Comparison of ENCODE assay signal across 8 cellular contexts in genomic region chr18:26090130-26091046, GRCh38. TPM values are rescaled to one million over a fixed set of nuclear protein-coding genes. Genes with fewer than 3 reads are reported as not detected.
DNase-seq lines count a peak whose midpoint lies in the region; ATAC-seq and TF ChIP-seq lines count a peak whose summit lies in the region.

SS18 (minus strand) TSS chr18:26090613; CDS start chr18:26090569, 44 bp downstream.

- H3K9me3 Mint-ChIP-seq in activated T-helper 17 cell treated with anti-CD3 and anti-CD28 coated beads, Interleukin-2, amount 50 U/mL, for 72 hours: no peaks in the 10 kb centered on the region
- no peaks in the 10 kb centered on the region for H3K9me3 Mint-ChIP-seq in naive thymus-derived CD8-positive, alpha-beta T cell

- no peaks in the 10 kb centered on the region for H3K9me2 ChIP-seq in Karpas-422 (replicated peaks; ENCODE audit: insufficient read depth, low read length)

- H3K4me3 ChIP-seq in DND-41 (ENCODE audit: low read depth in 1 of 2, low read length in 2 of 2) (peak within 1 kb of the TSS; percentile 58 to 78), Karpas-422 (ENCODE audit: low read length) (peak within 1 kb of the TSS; percentile 72), fibroblast of lung (replicated peaks in 1 of 4; ENCODE audit: control extremely low read depth in 1 of 4, insufficient read depth in 1 of 4, low read depth in 3 of 4, low read length in 4 of 4) (peak within 1 kb of the TSS; percentile 79 to 98 (median 92))

- POLR2A ChIA-PET in naive thymus-derived CD8-positive, alpha-beta T cell (lab: Charles Lee): interaction anchor here (0.7 to 3.6 kb wide), 5 partner anchors 43 to 136 kb away, joined by 3 to 14 read pairs (median 4); partner anchors contain the start of genes PSMA8 and TAF4B

- H3K27me3 Mint-ChIP-seq in activated T-helper 17 cell treated with anti-CD3 and anti-CD28 coated beads, Interleukin-2, amount 50 U/mL, for 72 hours: no peaks in the 10 kb centered on the region
- H3K27me3 Mint-ChIP-seq in naive thymus-derived CD8-positive, alpha-beta T cell: no peaks in the 10 kb centered on the region

- peak within 1 kb of the TSS; percentile 95 for H3K4me3 Mint-ChIP-seq in activated T-helper 17 cell treated with anti-CD3 and anti-CD28 coated beads, Interleukin-2, amount 50 U/mL, for 72 hours
- peak within 1 kb of the TSS; percentile 94 to 98 (median 98) for H3K4me3 Mint-ChIP-seq in naive thymus-derived CD8-positive, alpha-beta T cell

- peaks cover 19% of the 10 kb centered on the region for H3K4me1 Mint-ChIP-seq in activated T-helper 17 cell treated with anti-CD3 and anti-CD28 coated beads, Interleukin-2, amount 50 U/mL, for 72 hours
- H3K4me1 Mint-ChIP-seq in naive thymus-derived CD8-positive, alpha-beta T cell: peaks cover 19 to 44% (median 31%) of the 10 kb centered on the region in 4 donors

- H3K27me3 ChIP-seq in DND-41 (ENCODE audit: insufficient read depth, low read length, poor library complexity) (no peaks in the 10 kb centered on the region), Karpas-422 (ENCODE audit: low read length) (no peaks in the 10 kb centered on the region), fibroblast of lung (ENCODE audit: control insufficient read depth, insufficient read depth, low read length) (no peaks in the 10 kb centered on the region)

- H3K36me3 ChIP-seq in DND-41 (ENCODE audit: insufficient read depth, low read length) (peaks cover 22% of the 10 kb centered on the region), Karpas-422 (ENCODE audit: insufficient read depth, low read length) (peaks cover 22% of the 10 kb centered on the region), fibroblast of lung (ENCODE audit: control insufficient read depth, insufficient read depth, low read length) (peaks cover 1% of the 10 kb centered on the region)

- H3K79me2 ChIP-seq in DND-41 (ENCODE audit: insufficient read depth, low read length): peaks cover 48% of the 10 kb centered on the region
- peaks cover 50% of the 10 kb centered on the region for H3K79me2 ChIP-seq in Karpas-422 (ENCODE audit: low read length)
- H3K79me2 ChIP-seq in fibroblast of lung (ENCODE audit: control insufficient read depth, insufficient read depth, low read length): peaks cover 47% of the 10 kb centered on the region

- H3K27ac ChIP-seq in DND-41 (ENCODE audit: low read length) (peak within 1 kb of the TSS; percentile 83), Karpas-422 (ENCODE audit: low read length) (peak within 1 kb of the TSS; percentile 86), fibroblast of lung (ENCODE audit: insufficient read depth, low read length) (peak within 1 kb of the TSS; percentile 99)

- DNase-seq in DND-41: peak; percentile 90
- DNase-seq in Karpas-422: peak; percentile 98
- peak; percentile 99 for DNase-seq in RPMI8226
- peak; percentile 94 for DNase-seq in fibroblast of lung (ENCODE audit: low read depth in 2 of 2)
- DNase-seq in naive thymus-derived CD8-positive, alpha-beta T cell: peak; percentile 76 to 95 (median 86)
- peak; percentile 81 to 95 (median 86) for DNase-seq in stimulated activated naive CD4-positive, alpha-beta T cell (lab: John Stamatoyannopoulos, UW)

- H3K4me1 ChIP-seq in DND-41 (ENCODE audit: insufficient read depth, low read length) (peaks cover 33% of the 10 kb centered on the region), Karpas-422 (ENCODE audit: low read length) (peaks cover 34% of the 10 kb centered on the region), fibroblast of lung (ENCODE audit: control insufficient read depth, extremely low read depth, insufficient read depth, low read length) (no peaks in the 10 kb centered on the region)

- ATAC-seq in DND-41 (ENCODE audit: insufficient read depth, low read depth): peak; percentile 83
- peak; percentile 80 for ATAC-seq in GM21825 (IDR thresholded peaks at IDR 0.05; ENCODE audit: unreplicated experiment)
- peak; percentile 87 for ATAC-seq in activated T-helper 17 cell treated with anti-CD3 and anti-CD28 coated beads, Interleukin-2, amount 50 U/mL, for 72 hours (replicated peaks)
- peak; percentile 78 to 83 for ATAC-seq in naive thymus-derived CD8-positive, alpha-beta T cell

- H3K9me3 ChIP-seq in DND-41 (ENCODE audit: insufficient read depth, low read length, severe bottlenecking) (no peaks in the 10 kb centered on the region), Karpas-422 (ENCODE audit: low read length) (no peaks in the 10 kb centered on the region), fibroblast of lung (ENCODE audit: control insufficient read depth, insufficient read depth, low read depth, low read length) (no peaks in the 10 kb centered on the region)

- H4K20me1 ChIP-seq in DND-41 (ENCODE audit: insufficient read depth, low read length) (peaks cover 19% of the 10 kb centered on the region; the same call in 1 of the 2 replicates), Karpas-422 (ENCODE audit: insufficient read depth, low read depth, low read length) (peaks cover 10% of the 10 kb centered on the region; the same call in 1 of the 2 replicates), fibroblast of lung (ENCODE audit: control insufficient read depth, extremely low read depth, insufficient read depth, low read length) (peaks cover 2% of the 10 kb centered on the region)

- H3K36me3 Mint-ChIP-seq in activated T-helper 17 cell treated with anti-CD3 and anti-CD28 coated beads, Interleukin-2, amount 50 U/mL, for 72 hours (ENCODE audit: low read depth): peaks cover 21% of the 10 kb centered on the region
- H3K36me3 Mint-ChIP-seq in naive thymus-derived CD8-positive, alpha-beta T cell: peaks cover 0 to 18% (median 6%) of the 10 kb centered on the region in 3 donors

- H3K9ac ChIP-seq in DND-41 (ENCODE audit: low read depth, low read length) (peak within 1 kb of the TSS; percentile 79), Karpas-422 (ENCODE audit: low read length) (peak within 1 kb of the TSS; percentile 99), fibroblast of lung (ENCODE audit: insufficient read depth, low read length) (peak within 1 kb of the TSS; percentile 98)

- TF ChIP-seq CTCF in DND-41 (IDR thresholded peaks at IDR 0.05; ENCODE audit: borderline replicate concordance, extremely low read depth, low read length, poor library complexity, severe bottlenecking) (no peak), fibroblast of lung (conservative IDR thresholded peaks at IDR 0.05 in 1 of 2, IDR thresholded peaks at IDR 0.05 in 1 of 2; ENCODE audit: low read depth in 1 of 2, low read length in 2 of 2) (no peak)

- H3K4me2 ChIP-seq in DND-41 (ENCODE audit: insufficient read depth, low read length): peak within 1 kb of the TSS; percentile 66
- peak within 1 kb of the TSS; percentile 82 for H3K4me2 ChIP-seq in Karpas-422 (ENCODE audit: low read depth, low read length, poor library complexity, severe bottlenecking)
- peak within 1 kb of the TSS; percentile 97 for H3K4me2 ChIP-seq in fibroblast of lung (ENCODE audit: extremely low read depth, insufficient read depth, low read length)

- peak within 1 kb of the TSS; percentile 97 for H3K27ac Mint-ChIP-seq in activated T-helper 17 cell treated with anti-CD3 and anti-CD28 coated beads, Interleukin-2, amount 50 U/mL, for 72 hours
- peak within 1 kb of the TSS; percentile 96 to 99 (median 97) for H3K27ac Mint-ChIP-seq in naive thymus-derived CD8-positive, alpha-beta T cell

- H2AFZ ChIP-seq in DND-41 (ENCODE audit: low read depth, low read length) (peak within 1 kb of the TSS; percentile 95), Karpas-422 (ENCODE audit: low read length) (peak within 1 kb of the TSS; percentile 98), fibroblast of lung (ENCODE audit: low read length) (peak within 1 kb of the TSS; percentile 86)

RNA-seq across cellular contexts. Expression of gene SS18, which starts in this region (rescaled TPM):
- total RNA-seq in Karpas-422 (2014; rRNA removed; shearing (Covaris generic); ENCODE audit: low replicate concordance): 123 and 146 TPM in 2 replicates
- 10 to 100 TPM; 66.3 to 74.0 TPM for total RNA-seq in activated T-helper 17 cell treated with anti-CD3 and anti-CD28 coated beads, Interleukin-2, amount 50 U/mL, for 72 hours
- total RNA-seq in fibroblast of lung: 71.9 and 90.8 TPM in 2 replicates
- polyA plus RNA-seq in fibroblast of lung: 113 and 124 TPM in 2 replicates
- polyA plus RNA-seq in fibroblast of lung (2012): 46.2 and 51.7 TPM in 2 replicates
- polyA minus RNA-seq in fibroblast of lung (ENCODE audit: low replicate concordance): 54.3 and 66.2 TPM in 2 replicates
- total RNA-seq in naive thymus-derived CD8-positive, alpha-beta T cell: 10 to 100 TPM; 83.7 to 85.7 TPM
- polyA plus RNA-seq in naive thymus-derived CD8-positive, alpha-beta T cell: 10 to 100 TPM; 28.3 to 36.4 (median 29.8) TPM

Comparison
In these comparisons a context has a peak if more than half of its experiments do, and no peak if none do; other contexts are left out.
1. Peak in every context shown above with its lines: DNase-seq, ATAC-seq, H3K4me3 ChIP-seq and H3K27ac ChIP-seq.